12 cellular contexts compared by ENCODE assay signal in the genomic region with DNA sequence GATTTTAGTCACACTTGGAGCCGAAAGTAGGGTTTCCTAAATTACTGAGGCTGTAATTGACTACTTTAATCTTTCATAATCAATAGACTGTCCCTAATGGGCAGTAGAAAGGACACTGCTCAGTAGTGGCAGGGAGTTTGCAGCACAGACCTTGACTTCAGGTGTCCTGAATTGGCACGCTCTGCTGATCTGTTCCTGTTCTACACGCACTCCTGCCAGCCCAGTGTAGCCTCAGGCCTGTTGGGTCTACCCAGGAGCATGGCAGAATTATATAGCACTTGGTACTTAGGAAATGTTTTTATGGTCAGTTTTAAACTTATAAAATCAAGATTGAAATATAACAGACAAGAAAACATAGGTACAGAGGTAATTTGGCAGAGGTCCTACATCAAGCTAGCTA. TPM values are rescaled to one million over a fixed set of nuclear protein-coding genes. Genes with fewer than 3 reads are reported as not detected.
DNase-seq lines count a peak whose midpoint lies in the region; ATAC-seq, FAIRE-seq and TF ChIP-seq lines count a peak whose summit lies in the region.
"Had no signal": no experiment of that assay in that cellular context is flagged by ENCODE, and none has a peak within 500 bp of the region (broad histone marks: within the 10 kb centered on the region; RNA-seq: fewer than 3 reads in every experiment).

No MANE protein-coding gene starts in this region.

- no peak overlapping the region for H3K4me3 ChIP-seq in SK-N-SH (ENCODE audit: low read depth in 2 of 2, low read length in 1 of 2)
- H3K4me3 ChIP-seq in endothelial cell of umbilical vein (replicated peaks in 1 of 3; ENCODE audit: insufficient read depth in 1 of 3, low read depth in 1 of 3, low read length in 3 of 3) = no peak overlapping the region
- no peak overlapping the region for H3K4me3 ChIP-seq in prostate gland
- H3K4me3 ChIP-seq in H7 (ENCODE audit: insufficient read depth, low read depth, low read length) = no peak overlapping the region
- H3K4me3 ChIP-seq: hepatocyte had no signal

- no TSS peak for BruUV-seq in endothelial cell of umbilical vein (replicated peaks; lab: Mats Ljungman, UMichigan)

- ATAC-seq in SK-N-SH treated with all-trans-retinoic acid at 6 μM for 48 hours = 0 out of 3 replicates have a peak, but pooled peaks have one; percentile 10

- no peaks in the 10 kb centered on the region for H3K9me1 ChIP-seq in endothelial cell of umbilical vein (replicated peaks; ENCODE audit: control insufficient read depth, extremely low read depth, insufficient read depth, low read length)

- DNase-seq in SK-N-SH = no peak
- no peak for DNase-seq in RWPE1 (ENCODE audit: low spot score)
- no peak for DNase-seq in endothelial cell of umbilical vein (ENCODE audit: low read depth, low spot score)
- peak; percentile 41 for DNase-seq in prostate gland (ENCODE audit: low spot score)
- DNase-seq in H7 = no peak
- no peak for DNase-seq in HUDEP-2 (lab: John Stamatoyannopoulos, UW; ENCODE audit: unreplicated experiment in 76 of 76)
- DNase-seq in COLO829 (ENCODE audit: low spot score) = no peak
- DNase-seq: MM.1S, NCI-H524 treated with DMSO at 0.1 percent for 48 hours had no signal

- WGBS in SK-N-SH (ENCODE audit: low lambda C conversion rate) = 96% methylated on average over 3 of the region's 3 CpGs
- WGBS in prostate gland = 42% methylated on average over 3 of the region's 3 CpGs

- CTCF ChIA-PET in SK-N-SH (lab: Yijun Ruan, JAX) = interaction anchor here (0.9 to 6.8 kb wide), 16 partner anchors 8 to 328 kb away, joined by 3 to 50 read pairs (median 6); partner anchors contain the start of gene LIMK1
- CTCF ChIA-PET in RWPE1 (lab: Yijun Ruan, JAX) = interaction anchor here (0.7 to 1.1 kb wide), 2 partner anchors 23 to 131 kb away, joined by 3 read pairs; no protein-coding TSS in a partner anchor
- CTCF ChIA-PET in endothelial cell of umbilical vein (lab: Charles Lee) = interaction anchor here (0.6 to 1.9 kb wide), 9 partner anchors 9 to 218 kb away, joined by 3 to 14 read pairs (median 7); partner anchors contain the start of gene EIF4H

- dilution Hi-C loops in endothelial cell of umbilical vein (cut with MboI; ENCODE audit: extremely low pct_ligation_motif_present, low sequenced_read_pairs) = no loop called here

- TF ChIP-seq RAD21 in SK-N-SH (IDR thresholded peaks at IDR 0.05; ENCODE audit: low read length) = no peak

- H3K9me3 ChIP-seq in SK-N-SH = no peaks in the 10 kb centered on the region
- H3K9me3 ChIP-seq in endothelial cell of umbilical vein (replicated peaks; ENCODE audit: control insufficient read depth, insufficient read depth, low read length) = no peaks in the 10 kb centered on the region
- H3K9me3 ChIP-seq in prostate gland = no peaks in the 10 kb centered on the region

- TF ChIP-seq CTCF in SK-N-SH (IDR thresholded peaks at IDR 0.05) (no peak), RWPE1 (conservative IDR thresholded peaks at IDR 0.05; ENCODE audit: low read depth) (no peak), endothelial cell of umbilical vein (IDR thresholded peaks at IDR 0.05; ENCODE audit: extremely low read depth in 1 of 2, insufficient read depth in 1 of 2, low read depth in 1 of 2, low read length in 2 of 2) (no peak), prostate gland (IDR thresholded peaks at IDR 0.05) (no peak)

- TF ChIP-seq POLR2A in endothelial cell of umbilical vein (IDR thresholded peaks at IDR 0.05; ENCODE audit: low read depth, low read length) (no peak), prostate gland (IDR thresholded peaks at IDR 0.05) (no peak)

- H3K27me3 ChIP-seq in SK-N-SH (ENCODE audit: insufficient read depth) (no peaks in the 10 kb centered on the region), endothelial cell of umbilical vein (ENCODE audit: control insufficient read depth in 2 of 2, insufficient read depth in 2 of 2, low read length in 2 of 2) (no peaks in the 10 kb centered on the region), prostate gland (replicated peaks; ENCODE audit: insufficient read depth) (no peaks in the 10 kb centered on the region), H7 (ENCODE audit: control insufficient read depth, insufficient read depth, low read length) (no peaks in the 10 kb centered on the region)
- H3K27me3 ChIP-seq: hepatocyte had no signal

- POLR2A ChIA-PET in SK-N-SH (lab: Yijun Ruan, JAX) (interaction anchor here (0.6 to 3.0 kb wide), 3 partner anchors 8 to 417 kb away, joined by 3 to 16 read pairs (median 4); partner anchors contain the start of gene EIF4H), RWPE1 (lab: Yijun Ruan, JAX; ENCODE audit: low non-redundant PET) (no interaction called here), endothelial cell of umbilical vein (lab: Charles Lee) (no interaction called here)

- H3K4me2 ChIP-seq in SK-N-SH (no peak overlapping the region), endothelial cell of umbilical vein (ENCODE audit: insufficient read depth, low read length) (peak overlapping the region; percentile 85)
- H3K4me2 ChIP-seq: hepatocyte had no signal

- H3K36me3 ChIP-seq in SK-N-SH (replicated peaks in 1 of 2; ENCODE audit: control insufficient read depth in 1 of 2, insufficient read depth in 2 of 2, low read length in 1 of 2) (peaks cover 23 to 37% of the 10 kb centered on the region in 2 experiments), endothelial cell of umbilical vein (ENCODE audit: control insufficient read depth in 2 of 2, extremely low read depth in 1 of 2, insufficient read depth in 2 of 2, low read length in 2 of 2) (peaks cover 5 to 14% of the 10 kb centered on the region in 2 experiments), prostate gland (no peaks in the 10 kb centered on the region), H7 (replicated peaks; ENCODE audit: control insufficient read depth, insufficient read depth, low read length) (peaks cover 8% of the 10 kb centered on the region)

- peaks cover 100% of the 10 kb centered on the region for H3K79me2 ChIP-seq in SK-N-SH (ENCODE audit: insufficient read depth)
- peaks cover 100% of the 10 kb centered on the region for H3K79me2 ChIP-seq in endothelial cell of umbilical vein (ENCODE audit: control insufficient read depth, insufficient read depth, low read length)

- H3K4me1 ChIP-seq in SK-N-SH (ENCODE audit: control insufficient read depth in 1 of 2, insufficient read depth in 2 of 2, low read depth in 1 of 2, low read length in 1 of 2) = peaks cover 16 to 26% of the 10 kb centered on the region in 2 experiments; a peak in 3 of 4 replicates
- H3K4me1 ChIP-seq in endothelial cell of umbilical vein (ENCODE audit: control insufficient read depth, extremely low read depth, insufficient read depth, low read length) = peaks cover 49% of the 10 kb centered on the region
- H3K4me1 ChIP-seq in prostate gland (replicated peaks) = peaks cover 30% of the 10 kb centered on the region

- H3K9me2 ChIP-seq in SK-N-SH = no peaks in the 10 kb centered on the region

- peak; percentile 46 for FAIRE-seq in endothelial cell of umbilical vein (lab: Jason Lieb, UNC)

- H3K27ac ChIP-seq in SK-N-SH (ENCODE audit: low read depth in 2 of 2, low read length in 1 of 2) (no peak overlapping the region; a peak in 2 of 4 replicates), RWPE1 (peak overlapping the region; percentile 54), endothelial cell of umbilical vein (ENCODE audit: insufficient read depth, low read depth, low read length) (peak overlapping the region; percentile 13), prostate gland (no peak overlapping the region)
- H3K27ac ChIP-seq: hepatocyte had no signal

- H4K20me1 ChIP-seq in SK-N-SH (ENCODE audit: insufficient read depth) = peaks cover 100% of the 10 kb centered on the region
- peaks cover 13% of the 10 kb centered on the region for H4K20me1 ChIP-seq in endothelial cell of umbilical vein (replicated peaks; ENCODE audit: control insufficient read depth, extremely low read depth, insufficient read depth, low read length)

- H3K9ac ChIP-seq in SK-N-SH (no peak overlapping the region), endothelial cell of umbilical vein (replicated peaks; ENCODE audit: extremely low read depth, insufficient read depth, low read length) (no peak overlapping the region)

- H2AFZ ChIP-seq in SK-N-SH (ENCODE audit: low read depth) (no peak overlapping the region), endothelial cell of umbilical vein (ENCODE audit: low read depth, low read length) (no peak overlapping the region)
- H2AFZ ChIP-seq: hepatocyte had no signal

- TF ChIP-seq EP300 in SK-N-SH (IDR thresholded peaks at IDR 0.05; ENCODE audit: borderline replicate concordance in 1 of 2, low read depth in 1 of 2, low read length in 1 of 2) = no peak

- peaks cover 9% of the 10 kb centered on the region for H3F3A ChIP-seq in SK-N-SH (replicated peaks; ENCODE audit: insufficient read depth)

- intact Hi-C loops in endothelial cell of umbilical vein (cut with micrococcal nuclease) = no loop called here
- intact Hi-C loops in prostate gland (cut with DNase I) = no loop called here

RNA-seq across cellular contexts. Expression of gene EIF4H, which starts 9.0 kb away (rescaled TPM):
- 443 and 468 TPM in 2 replicates for polyA plus RNA-seq in SK-N-SH (2012; rRNA removed)
- 373 and 432 TPM in 2 replicates for polyA plus RNA-seq in SK-N-SH (2012; cell fraction: cytosol; rRNA removed)
- polyA plus RNA-seq in SK-N-SH (2012; cell fraction: nucleus; rRNA removed) = 258 and 306 TPM in 2 replicates
- 415 and 434 TPM in 2 replicates for total RNA-seq in endothelial cell of umbilical vein
- polyA plus RNA-seq in endothelial cell of umbilical vein = 334 and 406 TPM in 2 replicates
- polyA plus RNA-seq in endothelial cell of umbilical vein (2011; cell fraction: cytosol; rRNA removed) = 342 and 346 TPM in 2 replicates
- 236 and 266 TPM in 2 replicates for polyA plus RNA-seq in endothelial cell of umbilical vein (2011; cell fraction: nucleus; rRNA removed)
- 288 and 322 TPM in 2 replicates for polyA plus RNA-seq in endothelial cell of umbilical vein (2012)
- 356 and 377 TPM in 2 replicates for polyA minus RNA-seq in endothelial cell of umbilical vein
- polyA minus RNA-seq in endothelial cell of umbilical vein (2011; cell fraction: cytosol; rRNA and poly(A)+ RNA removed) = 143 TPM
- 129 and 131 TPM in 2 replicates for polyA minus RNA-seq in endothelial cell of umbilical vein (2011; cell fraction: nucleus; rRNA and poly(A)+ RNA removed)
- total RNA-seq in prostate gland = 100 to 1,000 TPM; 199 to 252 TPM
- 316 and 343 TPM in 2 replicates for total RNA-seq in H7 (2014; rRNA removed; shearing (Covaris generic))

RNA-seq across cellular contexts. Expression of gene LAT2, which starts 26.7 kb away (rescaled TPM):
- polyA plus RNA-seq in SK-N-SH (2012; rRNA removed) (2.4 and 2.5 TPM in 2 replicates), endothelial cell of umbilical vein (0.57 and 1.0 TPM in 2 replicates)
- polyA plus RNA-seq in SK-N-SH (2012; cell fraction: cytosol; rRNA removed) = 1.2 and 2.4 TPM in 2 replicates
- 4.7 and 5.1 TPM in 2 replicates for polyA plus RNA-seq in SK-N-SH (2012; cell fraction: nucleus; rRNA removed)
- total RNA-seq in endothelial cell of umbilical vein (1.1 and 1.8 TPM in 2 replicates), prostate gland (1 to 10 TPM; 4.8 to 7.2 TPM)
- polyA plus RNA-seq in endothelial cell of umbilical vein (2011; cell fraction: cytosol; rRNA removed) = 0.28 and 0.52 TPM in 2 replicates
- 3.3 and 3.8 TPM in 2 replicates for polyA plus RNA-seq in endothelial cell of umbilical vein (2011; cell fraction: nucleus; rRNA removed)
- 0.61 and 0.84 TPM in 2 replicates for polyA plus RNA-seq in endothelial cell of umbilical vein (2012)
- 0.36 and 1.3 TPM in 2 replicates for polyA minus RNA-seq in endothelial cell of umbilical vein
- not detected for polyA minus RNA-seq in endothelial cell of umbilical vein (2011; cell fraction: cytosol; rRNA and poly(A)+ RNA removed)
- polyA minus RNA-seq in endothelial cell of umbilical vein (2011; cell fraction: nucleus; rRNA and poly(A)+ RNA removed) = 0.96 and 1.5 TPM in 2 replicates
- 0.87 TPM in 1 of 2 replicates, not detected in the other for total RNA-seq in H7 (2014; rRNA removed; shearing (Covaris generic))
- total RNA-seq: H4 had no signal

Comparison
In these comparisons a context has a peak if more than half of its experiments do, and no peak if none do; other contexts are left out.
1. H3K27ac ChIP-seq: peak in RWPE1 (single experiment) and endothelial cell of umbilical vein (single experiment); none in SK-N-SH (0 of 2) and prostate gland (0 of 2).